11 cellular contexts compared by ENCODE assay signal in genomic region chr3:48426944-48427629, GRCh38. TPM values are rescaled to one million over a fixed set of nuclear protein-coding genes. Genes with fewer than 3 reads are reported as not detected.
DNase-seq lines count a peak whose midpoint lies in the region; ATAC-seq and TF ChIP-seq lines count a peak whose summit lies in the region.
"Had no signal": no experiment of that assay in that cellular context is flagged by ENCODE, and none has a peak within 500 bp of the region (broad histone marks: within the 10 kb centered on the region; RNA-seq: fewer than 3 reads in every experiment).

No MANE protein-coding gene starts in this region.

- H3K27me3 ChIP-seq in Loucy (ENCODE audit: insufficient read depth, low read length, poor library complexity, severe bottlenecking): no peaks in the 10 kb centered on the region

- H3K4me1 ChIP-seq in Loucy (ENCODE audit: insufficient read depth, low read length, poor library complexity, severe bottlenecking): peaks cover 46% of the 10 kb centered on the region

- H3K9ac ChIP-seq in Loucy (ENCODE audit: low read depth, low read length, poor library complexity, severe bottlenecking): peak overlapping the region; percentile 82

- CTCF ChIA-PET in AG04449 (lab: Yijun Ruan, JAX): interaction anchor here (7.0 to 17.0 kb wide), 3 partner anchors 9 to 155 kb away, joined by 77 to 948 read pairs (median 749); no protein-coding TSS in a partner anchor

- H3K27me3 Mint-ChIP-seq in neural crest cell (ENCODE audit: low read depth): no peaks in the 10 kb centered on the region

- ATAC-seq in HG02840 (IDR thresholded peaks at IDR 0.05; ENCODE audit: low FRiP score, unreplicated experiment): no peak
- ATAC-seq in HG03571 (IDR thresholded peaks at IDR 0.05; ENCODE audit: unreplicated experiment): no peak

- H3K9me3 Mint-ChIP-seq in neural crest cell: no peaks in the 10 kb centered on the region

- no peak overlapping the region for H2AFZ ChIP-seq in Loucy (ENCODE audit: low read length)

- DNase-seq in AG04449 (ENCODE audit: low read depth, low spot score): no peak
- DNase-seq in fibroblast of gingiva (ENCODE audit: low read depth): peak; percentile 86
- no peak for DNase-seq in neural crest cell (ENCODE audit: low read depth, low spot score)
- DNase-seq in AG20443 (ENCODE audit: low spot score): no peak
- no peak for DNase-seq in lower leg skin (ENCODE audit: low spot score in 2 of 2)
- DNase-seq: dermis blood vessel endothelial cell, DMS153, NCI-H446 had no signal

- peak overlapping the region; percentile 83 for H3K4me3 Mint-ChIP-seq in neural crest cell

- TF ChIP-seq POLR2A in lower leg skin (IDR thresholded peaks at IDR 0.05): no peak

- no peaks in the 10 kb centered on the region for H3F3A ChIP-seq in Loucy (ENCODE audit: low read depth)

- H3K4me1 Mint-ChIP-seq in neural crest cell: peaks cover 56% of the 10 kb centered on the region

- peak overlapping the region; percentile 96 for H3K4me2 ChIP-seq in Loucy (ENCODE audit: low read depth, low read length, poor library complexity, severe bottlenecking)

- H3K27ac Mint-ChIP-seq in neural crest cell (ENCODE audit: unreplicated experiment): peak overlapping the region; percentile 97

- H3K9me2 ChIP-seq in Loucy (replicated peaks; ENCODE audit: low read depth, low read length): no peaks in the 10 kb centered on the region

- TF ChIP-seq CTCF in AG04449 (IDR thresholded peaks at IDR 0.05; ENCODE audit: insufficient read depth, low read length, missing control alignments) (no peak), Loucy (conservative IDR thresholded peaks at IDR 0.05; ENCODE audit: low read length) (no peak), neural crest cell (conservative IDR thresholded peaks at IDR 0.05) (no peak), lower leg skin (IDR thresholded peaks at IDR 0.05) (no peak)

- 29 to 34% methylated on average over 8 of the region's 8 CpGs for WGBS in lower leg skin, 2 donors

- peaks cover 6% of the 10 kb centered on the region; the same call in 1 of the 2 replicates for H3K36me3 ChIP-seq in Loucy (ENCODE audit: insufficient read depth, low read length)

- H3K36me3 Mint-ChIP-seq in neural crest cell (ENCODE audit: low read depth): peaks cover 6% of the 10 kb centered on the region

- peaks cover 73% of the 10 kb centered on the region for H3K79me2 ChIP-seq in Loucy (ENCODE audit: insufficient read depth, low read length)

- no peaks in the 10 kb centered on the region for H3K9me3 ChIP-seq in Loucy (ENCODE audit: insufficient read depth, low read depth, low read length)

- POLR2A ChIA-PET in AG04449 (lab: Yijun Ruan, JAX): interaction anchor here (1.1 kb wide), 1 partner anchor 8 kb away, joined by 3 read pairs; no protein-coding TSS in a partner anchor

- intact Hi-C loops in lower leg skin (cut with DNase I; ENCODE audit: low total_unique reads): no loop called here

- H4K20me1 ChIP-seq in Loucy (ENCODE audit: insufficient read depth, low read length, poor library complexity, severe bottlenecking): peaks cover 30% of the 10 kb centered on the region

- H3K4me3 ChIP-seq in AG04449 (ENCODE audit: low read depth, low read length) (0 out of 2 replicates have a peak overlapping the region, but pooled peaks have one; percentile 68), Loucy (ENCODE audit: low read length, poor library complexity, severe bottlenecking) (peak overlapping the region; percentile 78), lower leg skin (ENCODE audit: low read depth, poor library complexity, severe bottlenecking) (no peak overlapping the region)

RNA-seq across cellular contexts. Expression of gene PLXNB1, which starts 2.8 kb away (rescaled TPM):
- total RNA-seq in neural crest cell: 161 and 180 TPM in 2 replicates
- 100 to 1,000 TPM; 111 to 227 (median 145) TPM for total RNA-seq in lower leg skin

RNA-seq across cellular contexts. Expression of gene CCDC51, which starts 12.8 kb away (rescaled TPM):
- total RNA-seq in neural crest cell: 12.4 TPM in 2 replicates
- 10 to 100 TPM in 3 of 4 donors, 1 to 10 TPM in 1; 6.7 to 17.1 (median 11.6) TPM for total RNA-seq in lower leg skin

RNA-seq across cellular contexts. Expression of gene TMA7, which starts 13.0 kb away (rescaled TPM):
- total RNA-seq in neural crest cell (309 and 318 TPM in 2 replicates), lower leg skin (100 to 1,000 TPM; 173 to 271 (median 250) TPM)

RNA-seq across cellular contexts. Expression of gene ATRIP, which starts 19.4 kb away (rescaled TPM):
- total RNA-seq in neural crest cell: 21.8 and 22.1 TPM in 2 replicates
- total RNA-seq in lower leg skin: 10 to 100 TPM in 2 of 4 donors, 1 to 10 TPM in 2; 5.6 to 14.1 (median 9.3) TPM

RNA-seq across cellular contexts. Expression of gene FBXW12, which starts 55.1 kb away (rescaled TPM):
- 0.44 and 0.68 TPM in 2 replicates for total RNA-seq in neural crest cell
- not detected for total RNA-seq in lower leg skin
- total RNA-seq: dermis blood vessel endothelial cell had no signal
